Comparison of ENCODE assay signal across 11 cellular contexts in genomic region chr2:160583162-160583522, GRCh38.
DNase-seq lines count a peak whose midpoint lies in the region; ATAC-seq and TF ChIP-seq lines count a peak whose summit lies in the region.
"Had no signal": no experiment of that assay in that cellular context is flagged by ENCODE, and none has a peak within 500 bp of the region (broad histone marks: within the 10 kb centered on the region; RNA-seq: fewer than 3 reads in every experiment).

No MANE protein-coding gene starts in this region.

- peaks cover 0 to 3% of the 10 kb centered on the region in 2 experiments; a peak in 1 of 4 replicates for H3K79me1 ChIP-seq in IMR-90 (ENCODE audit: low read depth in 1 of 2, low read length in 2 of 2)

- H3K9ac ChIP-seq in IMR-90 (ENCODE audit: low read depth, low read length) (peak overlapping the region; percentile 15), smooth muscle cell (ENCODE audit: low read depth) (no peak overlapping the region)

- H3K4me3 Mint-ChIP-seq in T-helper 2 cell treated with Interferon-gamma antibody and Interleukin-4, amounts not matched to agents 5 μg/mL and 100 μg/mL, for 36 hours: no peak overlapping the region

- ATAC-seq in IMR-90 (ENCODE audit: low read depth): peak; percentile 38
- ATAC-seq in right cardiac atrium: peak; percentile 62 to 63
- no peak for ATAC-seq in GM19395 (IDR thresholded peaks at IDR 0.05; ENCODE audit: unreplicated experiment)

- no peaks in the 10 kb centered on the region for H3K36me3 ChIP-seq in IMR-90 (ENCODE audit: control insufficient read depth, insufficient read depth, low read length)
- no peaks in the 10 kb centered on the region for H3K36me3 ChIP-seq in ascending aorta
- no peaks in the 10 kb centered on the region for H3K36me3 ChIP-seq in smooth muscle cell (ENCODE audit: low read depth)

- no peaks in the 10 kb centered on the region for H3K36me3 Mint-ChIP-seq in T-helper 2 cell treated with Interferon-gamma antibody and Interleukin-4, amounts not matched to agents 5 μg/mL and 100 μg/mL, for 36 hours (ENCODE audit: low read depth)

- intact Hi-C loops in IMR-90 (cut with micrococcal nuclease): loop anchor here (2.0 to 10.0 kb wide), 4 partner anchors 90 to 389 kb away; partner anchors contain the start of gene RBMS1
- intact Hi-C loops in ascending aorta (cut with DNase I): loop anchor here (5.0 kb wide), 1 partner anchor 86 kb away; no protein-coding TSS in a partner anchor
- intact Hi-C loops in right cardiac atrium (cut with DNase I): no loop called here

- in situ Hi-C loops in IMR-90 (cut with MboI; ENCODE audit: low sequenced_read_pairs): no loop called here

- H4K20me1 ChIP-seq in IMR-90 (ENCODE audit: insufficient read depth, low read length) (no peaks in the 10 kb centered on the region), smooth muscle cell (ENCODE audit: low read depth) (no peaks in the 10 kb centered on the region)

- H3K4me3 ChIP-seq in IMR-90 (ENCODE audit: insufficient read depth, low read depth, low read length) (no peak overlapping the region), ascending aorta (no peak overlapping the region), right cardiac atrium (ENCODE audit: low read length) (no peak overlapping the region), smooth muscle cell (no peak overlapping the region)

- no peak overlapping the region for H3K27ac Mint-ChIP-seq in T-helper 2 cell treated with Interferon-gamma antibody and Interleukin-4, amounts not matched to agents 5 μg/mL and 100 μg/mL, for 36 hours

- no peaks in the 10 kb centered on the region for H3K9me3 ChIP-seq in IMR-90 (ENCODE audit: control insufficient read depth, insufficient read depth, low read length)
- H3K9me3 ChIP-seq in ascending aorta: no peaks in the 10 kb centered on the region
- no peaks in the 10 kb centered on the region for H3K9me3 ChIP-seq in right cardiac atrium (ENCODE audit: control insufficient read depth, low read length)
- H3K9me3 ChIP-seq in smooth muscle cell (replicated peaks; ENCODE audit: low read depth): no peaks in the 10 kb centered on the region

- peak overlapping the region; percentile 55; the same call in 1 of the 2 replicates for H4K5ac ChIP-seq in IMR-90 (ENCODE audit: low read depth, low read length)

- no peak for TF ChIP-seq POLR2A in IMR-90 (IDR thresholded peaks at IDR 0.05; ENCODE audit: low read depth, low read length)

- peak overlapping the region; percentile 52 for H3K4me2 ChIP-seq in IMR-90 (ENCODE audit: low read depth, low read length)
- peak overlapping the region; percentile 38 for H3K4me2 ChIP-seq in smooth muscle cell

- no peak overlapping the region for H2AK9ac ChIP-seq in IMR-90 (replicated peaks; ENCODE audit: low read depth, low read length, poor library complexity)

- H2BK20ac ChIP-seq in IMR-90 (ENCODE audit: low read depth, low read length): peak overlapping the region; percentile 70

- H3K14ac ChIP-seq in IMR-90 (replicated peaks; ENCODE audit: low read depth, low read length): no peak overlapping the region; the same call in 1 of the 2 replicates

- peak overlapping the region; percentile 41; the same call in 2 of the 3 replicates for H2BK15ac ChIP-seq in IMR-90 (ENCODE audit: low read depth, low read length)

- peak overlapping the region; percentile 91 for H2BK5ac ChIP-seq in IMR-90 (ENCODE audit: low read depth, low read length, poor library complexity, severe bottlenecking)

- no peak overlapping the region; the same call in 1 of the 2 replicates for H3K56ac ChIP-seq in IMR-90 (ENCODE audit: extremely low read depth, insufficient read depth, low read length)

- TF ChIP-seq CTCF in IMR-90 (conservative IDR thresholded peaks at IDR 0.05; ENCODE audit: low read depth, low read length) (no peak), ascending aorta (IDR thresholded peaks at IDR 0.05) (no peak), smooth muscle cell (IDR thresholded peaks at IDR 0.05; ENCODE audit: borderline replicate concordance, insufficient read depth, poor library complexity, severe bottlenecking) (no peak)

- peak overlapping the region; percentile 5; the same call in 1 of the 2 replicates for H2AK5ac ChIP-seq in IMR-90 (ENCODE audit: low read depth, low read length)

- peak overlapping the region; percentile 7 to 48; a peak in 3 of 4 replicates for H4K8ac ChIP-seq in IMR-90 (ENCODE audit: low read depth in 2 of 2, low read length in 2 of 2)

- peak overlapping the region; percentile 37; the same call in 1 of the 2 replicates for H4K91ac ChIP-seq in IMR-90 (ENCODE audit: insufficient read depth, low read depth, low read length)

- DNase-seq in IMR-90 (peak; percentile 41), ascending aorta (ENCODE audit: low spot score in 2 of 2) (no peak), right cardiac atrium (no peak), smooth muscle cell (lab: John Stamatoyannopoulos, UW; ENCODE audit: unreplicated experiment) (no peak), SKM-1 (lab: John Stamatoyannopoulos, UW; ENCODE audit: unreplicated experiment) (no peak)
- DNase-seq in NK-92 treated with Interleukin-12 subunit alpha and Interleukin-12 subunit beta, amount 100 ng/mL, for 24 hours (lab: John Stamatoyannopoulos, UW): no peak
- no peak for DNase-seq in T-helper 2 cell treated with Interferon-gamma antibody and Interleukin-4, amounts not matched to agents 5 μg/mL and 100 μg/mL, for 36 hours (ENCODE audit: low spot score)
- DNase-seq: effector CD8-positive, alpha-beta T cell; NCI-H1694 treated with DMSO at 0.1 percent for 48 hours; stimulated activated CD4-positive, alpha-beta T cell treated with anti-CD3 and anti-CD28 coated beads, Interleukin-4, amount 100 ng/mL, for 24 hours had no signal

- dilution Hi-C loops in IMR-90 (cut with HindIII; ENCODE audit: low sequenced_read_pairs, unreplicated experiment): no loop called here

- CTCF ChIA-PET in IMR-90 (lab: Yijun Ruan, JAX): interaction anchor here (0.5 to 0.7 kb wide), 4 partner anchors 95 to 776 kb away, joined by 3 to 4 read pairs (median 4); no protein-coding TSS in a partner anchor

- H3K27me3 Mint-ChIP-seq in T-helper 2 cell treated with Interferon-gamma antibody and Interleukin-4, amounts not matched to agents 5 μg/mL and 100 μg/mL, for 36 hours (ENCODE audit: low read depth): peaks cover 2% of the 10 kb centered on the region

- peaks cover 20% of the 10 kb centered on the region for H3K9me1 ChIP-seq in IMR-90 (ENCODE audit: insufficient read depth, low read length)

- no TSS peak for BruUV-seq in IMR-90 (replicated peaks; lab: Mats Ljungman, UMichigan)

- WGBS in IMR-90 (ENCODE audit: extremely low coverage in 2 of 2, insufficient read length in 1 of 2), 2 experiments: no CpG with 5 or more reads among the region's 1 CpG
- 26% methylated on average over 1 of the region's 1 CpG for WGBS in right cardiac atrium
- WGBS in smooth muscle cell (ENCODE audit: low lambda C conversion rate): 25% methylated on average over 1 of the region's 1 CpG

- peaks cover 2% of the 10 kb centered on the region for H3K4me1 Mint-ChIP-seq in T-helper 2 cell treated with Interferon-gamma antibody and Interleukin-4, amounts not matched to agents 5 μg/mL and 100 μg/mL, for 36 hours (ENCODE audit: low read depth)

- H3K79me2 ChIP-seq in smooth muscle cell (ENCODE audit: low read depth): no peaks in the 10 kb centered on the region

- H3K9me3 Mint-ChIP-seq in T-helper 2 cell treated with Interferon-gamma antibody and Interleukin-4, amounts not matched to agents 5 μg/mL and 100 μg/mL, for 36 hours: no peaks in the 10 kb centered on the region

- H3K23ac ChIP-seq in IMR-90 (ENCODE audit: low read depth, low read length): no peak overlapping the region

- POLR2A ChIA-PET in IMR-90 (lab: Charles Lee; ENCODE audit: unreplicated experiment): interaction anchor here (0.6 kb wide), 1 partner anchor 229 kb away, joined by 11 read pairs; no protein-coding TSS in a partner anchor

- H3K27me3 ChIP-seq in IMR-90 (ENCODE audit: control insufficient read depth, insufficient read depth, low read length) (no peaks in the 10 kb centered on the region), ascending aorta (no peaks in the 10 kb centered on the region), right cardiac atrium (ENCODE audit: control insufficient read depth, insufficient read depth) (no peaks in the 10 kb centered on the region), smooth muscle cell (ENCODE audit: low read depth) (no peaks in the 10 kb centered on the region)

- H2BK120ac ChIP-seq in IMR-90 (ENCODE audit: low read depth, low read length): peak overlapping the region; percentile 67

- peak overlapping the region; percentile 46 for H2AFZ ChIP-seq in IMR-90 (replicated peaks; ENCODE audit: low read length, poor library complexity)
- H2AFZ ChIP-seq in smooth muscle cell (ENCODE audit: low read depth): peak overlapping the region; percentile 73

- no peak for TF ChIP-seq RAD21 in IMR-90 (IDR thresholded peaks at IDR 0.05; ENCODE audit: low read length)

- H3K27ac ChIP-seq in IMR-90 (ENCODE audit: insufficient read depth, low read length) (peak overlapping the region; percentile 70; the same call in 1 of the 2 replicates), ascending aorta (peak overlapping the region; percentile 52 to 58), right cardiac atrium (ENCODE audit: low read length) (no peak overlapping the region), smooth muscle cell (ENCODE audit: low read depth) (peak overlapping the region; percentile 54)

- peak overlapping the region; percentile 80 for H3K18ac ChIP-seq in IMR-90 (ENCODE audit: low read depth, low read length)

- H3K4ac ChIP-seq in IMR-90 (ENCODE audit: low read depth, low read length): peak overlapping the region; percentile 47

- H3F3A ChIP-seq in smooth muscle cell (ENCODE audit: low read depth): no peaks in the 10 kb centered on the region

- H3K4me1 ChIP-seq in IMR-90 (ENCODE audit: control insufficient read depth, insufficient read depth, low read length) (peaks cover 18% of the 10 kb centered on the region), ascending aorta (peaks cover 9 to 16% of the 10 kb centered on the region in 2 donors), right cardiac atrium (ENCODE audit: control insufficient read depth, insufficient read depth, low read length) (peaks cover 13% of the 10 kb centered on the region), smooth muscle cell (ENCODE audit: low read depth) (peaks cover 22% of the 10 kb centered on the region)

TF ChIP-seq in IMR-90, 13 proteins besides CTCF, POLR2A, EP300 and RAD21 (continues in another document):
- TF ChIP-seq MAZ (IDR thresholded peaks at IDR 0.05; ENCODE audit: borderline replicate concordance, low read depth, low read length) (no peak), ELK1 (IDR thresholded peaks at IDR 0.05; ENCODE audit: borderline replicate concordance, low read depth, low read length) (no peak), CEBPB (IDR thresholded peaks at IDR 0.05; ENCODE audit: low read depth, low read length) (no peak)

Comparison
In these comparisons a context has a peak if more than half of its experiments do, and no peak if none do; other contexts are left out.
1. intact Hi-C loops: an anchor here in IMR-90 (2.0 to 10.0 kb wide) and ascending aorta (5.0 kb wide); none called in right cardiac atrium.